Comparison of ENCODE assay signal across 1 cellular context in the genomic region with DNA sequence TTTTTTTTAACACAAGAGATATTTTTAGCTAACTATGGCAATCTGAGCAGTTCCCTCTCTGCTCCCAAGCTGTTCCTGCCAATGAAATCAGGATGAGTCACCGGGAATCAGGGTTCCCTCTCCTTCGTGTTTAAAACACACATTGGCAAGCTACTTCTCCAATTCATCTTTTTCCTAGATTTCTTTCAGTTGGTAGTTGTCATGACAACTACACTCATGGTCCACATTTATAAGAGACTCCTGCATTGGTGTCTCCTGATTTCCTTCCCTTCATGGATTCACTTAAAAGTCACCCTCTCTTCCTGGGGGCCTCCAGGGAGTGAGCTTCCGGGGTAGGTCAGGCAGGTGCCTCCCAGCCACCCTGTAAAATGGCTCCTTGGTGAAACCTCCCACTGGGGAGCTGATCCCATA.
TF ChIP-seq lines count a peak whose summit lies in the region.

No MANE protein-coding gene starts in this region.

TF ChIP-seq in SK-N-SH, 30 proteins besides CTCF, POLR2A, EP300 and RAD21 (continued from another document):
- no peak for TF ChIP-seq POLR2AphosphoS5 (IDR thresholded peaks at IDR 0.05; ENCODE audit: low read depth, low read length)
- no peak for TF ChIP-seq FOXJ3 (CRISPR knock-in tag; IDR thresholded peaks at IDR 0.05)
- no peak; the same call in 1 of the 2 replicates for TF ChIP-seq ELF1 (IDR thresholded peaks at IDR 0.05)
- TF ChIP-seq SIN3A (IDR thresholded peaks at IDR 0.05; ENCODE audit: borderline replicate concordance, low read depth, low read length), result 0 out of 2 replicates have a peak, but pooled peaks have one; percentile 17
- no peak for TF ChIP-seq USF1 (IDR thresholded peaks at IDR 0.05; ENCODE audit: borderline replicate concordance, low read depth)
- no peak for TF ChIP-seq CHD2 (IDR thresholded peaks at IDR 0.05; ENCODE audit: low read length, partially characterized antibody)
- TF ChIP-seq RFX5 (IDR thresholded peaks at IDR 0.05; ENCODE audit: low read length), result no peak
- TF ChIP-seq YY1 (IDR thresholded peaks at IDR 0.05; ENCODE audit: low read depth), result peak; percentile 63; the same call in 1 of the 2 replicates
- TF ChIP-seq, protein P1, sequence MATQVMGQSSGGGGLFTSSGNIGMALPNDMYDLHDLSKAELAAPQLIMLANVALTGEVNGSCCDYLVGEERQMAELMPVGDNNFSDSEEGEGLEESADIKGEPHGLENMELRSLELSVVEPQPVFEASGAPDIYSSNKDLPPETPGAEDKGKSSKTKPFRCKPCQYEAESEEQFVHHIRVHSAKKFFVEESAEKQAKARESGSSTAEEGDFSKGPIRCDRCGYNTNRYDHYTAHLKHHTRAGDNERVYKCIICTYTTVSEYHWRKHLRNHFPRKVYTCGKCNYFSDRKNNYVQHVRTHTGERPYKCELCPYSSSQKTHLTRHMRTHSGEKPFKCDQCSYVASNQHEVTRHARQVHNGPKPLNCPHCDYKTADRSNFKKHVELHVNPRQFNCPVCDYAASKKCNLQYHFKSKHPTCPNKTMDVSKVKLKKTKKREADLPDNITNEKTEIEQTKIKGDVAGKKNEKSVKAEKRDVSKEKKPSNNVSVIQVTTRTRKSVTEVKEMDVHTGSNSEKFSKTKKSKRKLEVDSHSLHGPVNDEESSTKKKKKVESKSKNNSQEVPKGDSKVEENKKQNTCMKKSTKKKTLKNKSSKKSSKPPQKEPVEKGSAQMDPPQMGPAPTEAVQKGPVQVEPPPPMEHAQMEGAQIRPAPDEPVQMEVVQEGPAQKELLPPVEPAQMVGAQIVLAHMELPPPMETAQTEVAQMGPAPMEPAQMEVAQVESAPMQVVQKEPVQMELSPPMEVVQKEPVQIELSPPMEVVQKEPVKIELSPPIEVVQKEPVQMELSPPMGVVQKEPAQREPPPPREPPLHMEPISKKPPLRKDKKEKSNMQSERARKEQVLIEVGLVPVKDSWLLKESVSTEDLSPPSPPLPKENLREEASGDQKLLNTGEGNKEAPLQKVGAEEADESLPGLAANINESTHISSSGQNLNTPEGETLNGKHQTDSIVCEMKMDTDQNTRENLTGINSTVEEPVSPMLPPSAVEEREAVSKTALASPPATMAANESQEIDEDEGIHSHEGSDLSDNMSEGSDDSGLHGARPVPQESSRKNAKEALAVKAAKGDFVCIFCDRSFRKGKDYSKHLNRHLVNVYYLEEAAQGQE (IDR thresholded peaks at IDR 0.05; ENCODE audit: low read depth, low read length), result no peak
- peak; percentile 78 for TF ChIP-seq NFIC (IDR thresholded peaks at IDR 0.05; ENCODE audit: borderline replicate concordance)
- no peak for TF ChIP-seq NRF1 (IDR thresholded peaks at IDR 0.05; ENCODE audit: low read depth, low read length)
- peak; percentile 80 for TF ChIP-seq PBX3 (IDR thresholded peaks at IDR 0.05)
- TF ChIP-seq TCF12 (IDR thresholded peaks at IDR 0.05), result peak; percentile 76
